ENCODE assay signal across 22 cellular contexts in genomic region chr17:63592797-63593196, GRCh38.
"Had no signal": no experiment of that assay in that cellular context is flagged by ENCODE, and none has a peak within 500 bp of the region (broad histone marks: within the 10 kb centered on the region; RNA-seq: fewer than 3 reads in every experiment).

No MANE protein-coding gene starts in this region.

- H3K27ac Mint-ChIP-seq: activated CD4-positive, alpha-beta T cell treated with anti-CD3 and anti-CD28 coated beads, Interleukin-2, amount 10 ng/mL, durations not matched to agents 7 days and 5 days; mesothelial cell of epicardium; type B pancreatic cell had no signal

- H3K9me3 ChIP-seq: gastrocnemius medialis, prostate gland, right atrium auricular region, testis had no signal

- H3K4me1 Mint-ChIP-seq: mesothelial cell of epicardium had no signal

- H3K9me3 Mint-ChIP-seq: activated CD4-positive, alpha-beta T cell treated with anti-CD3 and anti-CD28 coated beads, Interleukin-2, amount 10 ng/mL, durations not matched to agents 7 days and 5 days; activated T-cell treated with anti-CD3 and anti-CD28 coated beads, Interleukin-2, amount 50 U/mL, for 4 hours; mesothelial cell of epicardium; type B pancreatic cell had no signal

- H3K27me3 ChIP-seq: gastrocnemius medialis, right atrium auricular region, testis had no signal

- ATAC-seq: activated CD4-positive, CD25-positive, alpha-beta regulatory T cell treated with anti-CD3 and anti-CD28 coated beads, Interleukin-2, amount 50 U/mL, for 24 hours; activated CD8-positive, alpha-beta T cell treated with anti-CD3 and anti-CD28 coated beads, Interleukin-2, amount 10 ng/mL, durations not matched to agents 7 days and 5 days; activated T-cell treated with anti-CD3 and anti-CD28 coated beads, Interleukin-2, amount 50 U/mL, for 4 hours; gastrocnemius medialis; left lobe of liver had no signal

- H3K27me3 Mint-ChIP-seq: activated CD4-positive, alpha-beta T cell treated with anti-CD3 and anti-CD28 coated beads, Interleukin-2, amount 10 ng/mL, durations not matched to agents 7 days and 5 days; type B pancreatic cell had no signal

- H3K4me1 ChIP-seq: gastrocnemius medialis, right atrium auricular region, testis had no signal

- H3K4me3 Mint-ChIP-seq: activated CD4-positive, alpha-beta T cell treated with anti-CD3 and anti-CD28 coated beads, Interleukin-2, amount 10 ng/mL, durations not matched to agents 7 days and 5 days; activated CD8-positive, alpha-beta T cell treated with anti-CD3 and anti-CD28 coated beads, Interleukin-2, amount 10 ng/mL, durations not matched to agents 7 days and 5 days; activated T-cell treated with anti-CD3 and anti-CD28 coated beads, Interleukin-2, amount 50 U/mL, for 4 hours; mesothelial cell of epicardium; type B pancreatic cell had no signal

- H3K4me3 ChIP-seq: gastrocnemius medialis, lung, prostate gland, right atrium auricular region, SK-N-MC, testis had no signal

- H3K27ac ChIP-seq: gastrocnemius medialis, right atrium auricular region, SK-N-MC, testis had no signal

- DNase-seq: activated CD4-positive, alpha-beta T cell treated with anti-CD3 and anti-CD28 coated beads, Interleukin-2, amount 10 ng/mL, durations not matched to agents 7 days and 5 days; activated CD8-positive, alpha-beta T cell treated with anti-CD3 and anti-CD28 coated beads, Interleukin-2, amount 10 ng/mL, durations not matched to agents 7 days and 5 days; activated gamma-delta T cell treated with Interleukin-2 at 50 U/mL for 16 hours; activated T-cell treated with anti-CD3 and anti-CD28 coated beads, Interleukin-2, amount 50 U/mL, for 4 hours; aorta; cerebellar nuclear complex; cortex of kidney; gastrocnemius medialis; head of caudate nucleus; kidney; small intestine; stimulated activated CD4-positive, alpha-beta T cell treated with anti-CD3 and anti-CD28 coated beads, Interleukin-15, amount 100 ng/mL, for 24 hours; stimulated activated CD4-positive, alpha-beta T cell treated with anti-CD3 and anti-CD28 coated beads, Interleukin-2, amount 100 ng/mL, for 48 hours; testis had no signal
